ENCODE assay signal across 1 cellular context in the genomic region with DNA sequence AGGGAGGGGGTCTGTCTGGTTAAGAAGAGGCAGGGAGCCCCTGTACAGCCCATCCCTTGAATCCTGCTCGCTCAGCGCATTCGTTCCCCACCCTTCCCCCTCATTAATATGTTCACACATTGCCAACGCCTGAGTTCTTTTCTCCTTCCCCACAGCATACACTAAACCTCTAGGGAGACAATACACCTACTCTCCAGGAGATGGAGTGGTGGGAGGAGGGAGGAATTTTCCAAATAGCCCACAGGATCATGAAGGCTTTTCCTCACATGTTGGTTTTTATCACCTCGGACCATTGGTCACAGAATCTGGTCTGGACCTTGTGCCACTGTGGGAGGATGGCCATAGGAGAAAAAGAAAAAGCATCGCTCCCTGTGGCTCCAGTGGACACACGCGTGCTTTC.
TF ChIP-seq lines count a peak whose summit lies in the region.

No MANE protein-coding gene starts in this region.

TF ChIP-seq in HepG2, 621 proteins besides CTCF, POLR2A, EP300 and RAD21:
- TF ChIP-seq ZMAT3 (CRISPR knock-in tag; conservative IDR thresholded peaks at IDR 0.05): no peak
- TF ChIP-seq NR1H2 (CRISPR knock-in tag; IDR thresholded peaks at IDR 0.05; ENCODE audit: borderline replicate concordance, low read depth): no peak
- no peak for TF ChIP-seq ATRX (CRISPR knock-in tag; IDR thresholded peaks at IDR 0.05; ENCODE audit: borderline replicate concordance)
- TF ChIP-seq ZC3H13 (CRISPR knock-in tag; IDR thresholded peaks at IDR 0.05): no peak
TF ChIP-seq in HepG2: peak in this region for 0.
